27 cellular contexts compared by ENCODE assay signal in genomic region chr11:131827440-131827839, GRCh38.
"Had no signal": no experiment of that assay in that cellular context is flagged by ENCODE, and none has a peak within 500 bp of the region (broad histone marks: within the 10 kb centered on the region; RNA-seq: fewer than 3 reads in every experiment).

No MANE protein-coding gene starts in this region.

- H3K4me3 ChIP-seq: ascending aorta, cardiac muscle cell, colonic mucosa, pancreas, prostate gland, skin epidermis, stomach, thyroid gland, upper lobe of left lung had no signal

- DNase-seq: activated CD4-positive, alpha-beta T cell treated with anti-CD3 and anti-CD28 coated beads for 48 hours; activated CD4-positive, alpha-beta T cell treated with anti-CD3 and anti-CD28 coated beads, Interleukin-2, amount 50 U/mL, for 48 hours; activated CD8-positive, alpha-beta memory T cell treated with anti-CD3 and anti-CD28 coated beads for 24 hours; activated effector memory CD4-positive, alpha-beta T cell treated with Interleukin-2 at 50 U/mL for 16 hours; activated naive CD4-positive, alpha-beta T cell treated with anti-CD3 and anti-CD28 coated beads for 36 hours; activated naive CD8-positive, alpha-beta T cell treated with anti-CD3 and anti-CD28 coated beads for 36 hours; cerebellar nuclear complex; colonic mucosa; foreskin fibroblast; head of caudate nucleus; naive B cell; nucleus accumbens; pancreas; retina; stimulated activated CD4-positive, alpha-beta T cell treated with anti-CD3 and anti-CD28 coated beads, Interleukin-4, amount 100 ng/mL, for 4 hours; stimulated activated naive B cell treated with anti-CD40 and anti-IgM and Interleukin-4, amounts not matched to agents 10 μg/mL and 1 μg/mL and 100 μg/mL, for 72 hours; stomach; T-helper 2 cell; thyroid gland; upper lobe of left lung had no signal

- ATAC-seq: activated CD4-positive, CD25-positive, alpha-beta regulatory T cell treated with anti-CD3 and anti-CD28 coated beads, Interleukin-2, amount 50 U/mL, for 24 hours; esophagus mucosa; pancreas; sciatic nerve; stimulated activated naive B cell treated with anti-CD40 and anti-IgM and Interleukin-4, amounts not matched to agents 10 μg/mL and 1 μg/mL and 100 μg/mL, for 72 hours had no signal
